16 cellular contexts compared by ENCODE assay signal in genomic region chr7:1936531-1937251, GRCh38.
DNase-seq lines count a peak whose midpoint lies in the region; ATAC-seq and FAIRE-seq lines count a peak whose summit lies in the region.
"Had no signal": no experiment of that assay in that cellular context is flagged by ENCODE, and none has a peak within 500 bp of the region (broad histone marks: within the 10 kb centered on the region; RNA-seq: fewer than 3 reads in every experiment).

No MANE protein-coding gene starts in this region.

- peak; percentile 43 for DNase-seq in Right ventricle myocardium inferior (ENCODE audit: missing footprints)
- DNase-seq in cardiac septum (ENCODE audit: low spot score), result no peak
- peak; percentile 49 for DNase-seq in NCI-H345 (lab: John Stamatoyannopoulos, UW)
- DNase-seq in left cardiac atrium, result peak; percentile 8
- no peak for DNase-seq in urothelium cell line (ENCODE audit: low spot score)
- DNase-seq in NCI-H1694 (lab: John Stamatoyannopoulos, UW), result no peak
- DNase-seq: activated T-cell treated with anti-CD3 and anti-CD28 coated beads, Interleukin-2, amount 50 U/mL, for 1 hour; erythroblast; glutamatergic neuron; NCI-H1092; NCI-H2171 treated with DMSO at 0.1 percent for 48 hours had no signal

- FAIRE-seq in urothelium cell line (lab: Jason Lieb, UNC), result peak; percentile 96
- FAIRE-seq: H54 had no signal

- intact Hi-C loops in Right ventricle myocardium inferior (cut with DNase I), result no loop called here
- intact Hi-C loops in cardiac septum (cut with DNase I), result no loop called here
- intact Hi-C loops in left cardiac atrium (cut with DNase I), result no loop called here

- ATAC-seq in Right ventricle myocardium inferior, result no peak
- ATAC-seq in left cardiac atrium, result no peak
- ATAC-seq in HG03175 (IDR thresholded peaks at IDR 0.05; ENCODE audit: unreplicated experiment), result no peak
- no peak for ATAC-seq in HG02852 (IDR thresholded peaks at IDR 0.05; ENCODE audit: unreplicated experiment)
- ATAC-seq: stimulated activated effector memory CD8-positive, alpha-beta T cell treated with anti-CD3 and anti-CD28 coated beads, Interleukin-12 subunit alpha, Interleukin-12 subunit beta, amount 100 ng/mL, for 72 hours; WTC11 had no signal

Comparison
In these comparisons a context has a peak if more than half of its experiments do, and no peak if none do; other contexts are left out.
1. DNase-seq: peak in Right ventricle myocardium inferior (single experiment), NCI-H345 (single experiment) and left cardiac atrium (single experiment); none in cardiac septum (single experiment), urothelium cell line (single experiment) and NCI-H1694 (single experiment).